ENCODE assay signal across 2 cellular contexts in genomic region chr7:149181136-149181790, GRCh38.
TF ChIP-seq lines count a peak whose summit lies in the region.

No MANE protein-coding gene starts in this region.

TF ChIP-seq in GM23338, 12 proteins besides CTCF, POLR2A, EP300 and RAD21:
- no peak for TF ChIP-seq JUNB (IDR thresholded peaks at IDR 0.05; ENCODE audit: unreplicated experiment)
- TF ChIP-seq ETS1 (IDR thresholded peaks at IDR 0.05) = no peak
- TF ChIP-seq ZNF331 (CRISPR knock-in tag; IDR thresholded peaks at IDR 0.05; ENCODE audit: low read depth) = no peak
- no peak for TF ChIP-seq POLR2AphosphoS5 (IDR thresholded peaks at IDR 0.05; ENCODE audit: low read depth)
- no peak for TF ChIP-seq STAT1 (IDR thresholded peaks at IDR 0.05; ENCODE audit: unreplicated experiment)
- no peak for TF ChIP-seq ZNF114 (CRISPR knock-in tag; IDR thresholded peaks at IDR 0.05)
- no peak for TF ChIP-seq EZH2phosphoT487 (IDR thresholded peaks at IDR 0.05; ENCODE audit: unreplicated experiment)
- no peak for TF ChIP-seq NANOG (IDR thresholded peaks at IDR 0.05; ENCODE audit: borderline replicate concordance)
- TF ChIP-seq ZNF462 (CRISPR knock-in tag; IDR thresholded peaks at IDR 0.05) = no peak
- no peak for TF ChIP-seq REST (IDR thresholded peaks at IDR 0.05; ENCODE audit: unreplicated experiment)
- no peak for TF ChIP-seq EZH2 (IDR thresholded peaks at IDR 0.05; ENCODE audit: low read depth, unreplicated experiment)
- TF ChIP-seq CREB1 (CRISPR knock-in tag; IDR thresholded peaks at IDR 0.05; ENCODE audit: low read depth) = no peak
TF ChIP-seq in GM23338: peak in this region for 0.

TF ChIP-seq in endothelial cell of umbilical vein, 7 proteins besides CTCF, POLR2A, EP300 and RAD21:
- no peak for TF ChIP-seq MAX (IDR thresholded peaks at IDR 0.05; ENCODE audit: insufficient read depth, insufficient read length)
- no peak for TF ChIP-seq GATA2 (IDR thresholded peaks at IDR 0.05; ENCODE audit: insufficient read depth, insufficient read length, low read depth, low read length)
- no peak for TF ChIP-seq JUN (IDR thresholded peaks at IDR 0.05; ENCODE audit: borderline replicate concordance, insufficient read depth, insufficient read length, low read depth)
- no peak for TF ChIP-seq POLR2AphosphoS5 (IDR thresholded peaks at IDR 0.05; ENCODE audit: insufficient read depth, low read depth, low read length)
- no peak for TF ChIP-seq MYC (IDR thresholded peaks at IDR 0.05; ENCODE audit: low read depth, low read length)
- TF ChIP-seq EZH2 (IDR thresholded peaks at IDR 0.05; ENCODE audit: borderline replicate concordance, low read depth, low read length, severe bottlenecking) = no peak
- no peak for TF ChIP-seq FOS (IDR thresholded peaks at IDR 0.05; ENCODE audit: borderline replicate concordance, insufficient read depth, low read length)
